ENCODE assay signal across 11 cellular contexts in the genomic region with DNA sequence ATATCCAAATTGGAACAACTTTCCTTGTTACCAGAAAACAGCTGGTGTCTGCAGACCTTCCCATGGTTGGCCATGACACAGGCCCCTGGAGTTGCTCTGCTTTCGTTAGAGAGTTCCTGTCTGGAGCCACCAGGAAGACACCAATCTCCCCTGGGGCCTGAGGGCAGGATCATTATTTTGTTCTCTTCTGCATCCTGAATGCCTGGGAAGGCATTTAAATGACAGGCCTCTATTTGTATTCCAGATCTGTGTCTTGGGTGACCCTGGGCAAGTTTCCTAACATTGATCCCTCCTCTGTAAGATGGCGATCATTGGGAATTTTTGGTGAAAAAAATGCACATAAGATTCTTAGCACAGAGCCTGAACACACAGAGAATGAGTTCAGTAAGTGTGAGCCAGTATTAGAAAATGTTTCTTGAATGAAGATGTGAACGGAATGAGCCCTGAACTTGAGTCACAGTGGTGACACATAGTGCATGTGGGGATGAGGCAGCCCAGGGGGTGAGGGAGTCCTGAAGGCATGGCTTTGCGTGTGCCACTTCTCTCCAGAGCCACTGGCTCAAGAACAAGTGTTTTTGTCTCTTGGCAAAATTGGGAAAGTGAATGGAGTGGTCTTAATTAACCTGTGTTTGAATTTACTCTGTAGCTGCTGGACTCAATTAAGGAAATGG. TPM values are rescaled to one million over a fixed set of nuclear protein-coding genes. Genes with fewer than 3 reads are reported as not detected.
DNase-seq lines count a peak whose midpoint lies in the region; TF ChIP-seq lines count a peak whose summit lies in the region.
"Had no signal": no experiment of that assay in that cellular context is flagged by ENCODE, and none has a peak within 500 bp of the region (broad histone marks: within the 10 kb centered on the region; RNA-seq: fewer than 3 reads in every experiment).

No MANE protein-coding gene starts in this region.

- H4K20me1 ChIP-seq in SK-N-SH (ENCODE audit: insufficient read depth) = no peaks in the 10 kb centered on the region

- H3K27me3 ChIP-seq in SK-N-SH (ENCODE audit: insufficient read depth) (no peaks in the 10 kb centered on the region), stomach smooth muscle (ENCODE audit: control insufficient read depth in 1 of 2, insufficient read depth in 2 of 2, low read length in 2 of 2) (no peaks in the 10 kb centered on the region)
- H3K27me3 ChIP-seq: spleen had no signal

- H3K4me2 ChIP-seq in SK-N-SH = peak overlapping the region; percentile 77

- no peak for TF ChIP-seq CTCF in SK-N-SH (IDR thresholded peaks at IDR 0.05)
- no peak for TF ChIP-seq CTCF in fibroblast of pulmonary artery (IDR thresholded peaks at IDR 0.05; ENCODE audit: low read length, missing control alignments)

- no peaks in the 10 kb centered on the region for H3K36me3 ChIP-seq in SK-N-SH (replicated peaks in 1 of 2; ENCODE audit: control insufficient read depth in 1 of 2, insufficient read depth in 2 of 2, low read length in 1 of 2)
- H3K36me3 ChIP-seq in stomach smooth muscle (ENCODE audit: control insufficient read depth in 2 of 2, insufficient read depth in 2 of 2, low read length in 2 of 2) = peaks cover 0 to 10% of the 10 kb centered on the region in 2 donors
- H3K36me3 ChIP-seq: spleen had no signal

- no peaks in the 10 kb centered on the region for H3K79me2 ChIP-seq in SK-N-SH (ENCODE audit: insufficient read depth)

- POLR2A ChIA-PET in SK-N-SH (lab: Yijun Ruan, JAX) = interaction anchor here (1.0 kb wide), 1 partner anchor 17 kb away, joined by 3 read pairs; no protein-coding TSS in a partner anchor

- peak; percentile 2 for DNase-seq in NCI-H1694 treated with DMSO at 0.1 percent for 48 hours (lab: John Stamatoyannopoulos, UW)
- no peak for DNase-seq in NCI-H1694 (lab: John Stamatoyannopoulos, UW)
- peak; percentile 31 for DNase-seq in SK-N-SH
- peak; percentile 52 for DNase-seq in fibroblast of pulmonary artery (ENCODE audit: low read depth)
- no peak for DNase-seq in occipital lobe (lab: John Stamatoyannopoulos, UW)
- DNase-seq in GOT3 (lab: John Stamatoyannopoulos, UW) = no peak
- DNase-seq in DMS79 treated with DMSO at 0.1 percent for 48 hours (lab: John Stamatoyannopoulos, UW) = no peak

- peak overlapping the region; percentile 80 for H2AFZ ChIP-seq in SK-N-SH (ENCODE audit: low read depth)

- peaks cover 19 to 24% of the 10 kb centered on the region in 2 experiments for H3K4me1 ChIP-seq in SK-N-SH (ENCODE audit: control insufficient read depth in 1 of 2, insufficient read depth in 2 of 2, low read depth in 1 of 2, low read length in 1 of 2)
- H3K4me1 ChIP-seq in stomach smooth muscle (ENCODE audit: control insufficient read depth, insufficient read depth, low read length) = peaks cover 40% of the 10 kb centered on the region

- peaks cover 13% of the 10 kb centered on the region for H3F3A ChIP-seq in SK-N-SH (replicated peaks; ENCODE audit: insufficient read depth)

- H3K27ac ChIP-seq in SK-N-SH (ENCODE audit: low read depth in 2 of 2, low read length in 1 of 2) (peak overlapping the region in 1 of 2 experiments; percentile 91; a peak in 2 of 4 replicates), stomach smooth muscle (ENCODE audit: low read length) (peak overlapping the region; percentile 49)
- H3K27ac ChIP-seq: 22Rv1 had no signal

- TF ChIP-seq EP300 in SK-N-SH (IDR thresholded peaks at IDR 0.05; ENCODE audit: borderline replicate concordance in 1 of 2, low read depth in 1 of 2, low read length in 1 of 2) = peak in 1 of 2 experiments; percentile 63; a peak in 1 of 4 replicates

- no peak for TF ChIP-seq RAD21 in SK-N-SH (IDR thresholded peaks at IDR 0.05; ENCODE audit: low read length)

- CTCF ChIA-PET in SK-N-SH (lab: Yijun Ruan, JAX) = interaction anchor here (0.6 to 6.3 kb wide), 56 partner anchors 9 to 780 kb away, joined by 3 to 97 read pairs (median 7); partner anchors contain the start of gene BMPER

- no peaks in the 10 kb centered on the region for H3K9me2 ChIP-seq in SK-N-SH

- H3K9ac ChIP-seq in SK-N-SH (peak overlapping the region; percentile 67), stomach smooth muscle (ENCODE audit: low read length in 2 of 2) (no peak overlapping the region)

- H3K4me3 ChIP-seq in SK-N-SH (ENCODE audit: low read depth in 2 of 2, low read length in 1 of 2) (0 out of 4 replicates have a peak overlapping the region, but pooled peaks of 1 of the 2 experiments have one; percentile 49), fibroblast of pulmonary artery (replicated peaks; ENCODE audit: low read depth, low read length) (no peak overlapping the region), stomach smooth muscle (ENCODE audit: low read length in 2 of 2) (no peak overlapping the region)
- H3K4me3 ChIP-seq: spleen had no signal

- 29% methylated on average over 4 of the region's 4 CpGs for WGBS in SK-N-SH (ENCODE audit: low lambda C conversion rate)

- no peaks in the 10 kb centered on the region for H3K9me3 ChIP-seq in SK-N-SH
- no peaks in the 10 kb centered on the region for H3K9me3 ChIP-seq in stomach smooth muscle (ENCODE audit: control insufficient read depth in 2 of 2, low read length in 2 of 2)
- H3K9me3 ChIP-seq: spleen had no signal

TF ChIP-seq in SK-N-SH, 30 proteins besides CTCF, POLR2A, EP300 and RAD21 (continues in another document):
- TF ChIP-seq NRF1 (IDR thresholded peaks at IDR 0.05; ENCODE audit: low read depth, low read length) = no peak
- TF ChIP-seq REST (IDR thresholded peaks at IDR 0.05; ENCODE audit: low read depth, low read length) = no peak
- TF ChIP-seq TAF1 (IDR thresholded peaks at IDR 0.05; ENCODE audit: borderline replicate concordance, low read depth, low read length) = no peak
- peak; percentile 57; the same call in 1 of the 2 replicates for TF ChIP-seq YY1 (IDR thresholded peaks at IDR 0.05; ENCODE audit: low read depth)
- peak; percentile 55; the same call in 1 of the 2 replicates for TF ChIP-seq TEAD4 (IDR thresholded peaks at IDR 0.05; ENCODE audit: borderline replicate concordance, insufficient read depth)
- no peak for TF ChIP-seq RCOR1 (IDR thresholded peaks at IDR 0.05; ENCODE audit: low read length)
- no peak for TF ChIP-seq ZBTB33 (IDR thresholded peaks at IDR 0.05; ENCODE audit: borderline replicate concordance, low read depth)
- peak; percentile 96 for TF ChIP-seq FOSL2 (IDR thresholded peaks at IDR 0.05; ENCODE audit: borderline replicate concordance, low read depth)
- no peak for TF ChIP-seq RFX5 (IDR thresholded peaks at IDR 0.05; ENCODE audit: low read length)
- TF ChIP-seq JUND (IDR thresholded peaks at IDR 0.05) = peak; percentile 63
- no peak; the same call in none of the 2 replicates for TF ChIP-seq NFIC (IDR thresholded peaks at IDR 0.05; ENCODE audit: borderline replicate concordance)
- peak; percentile 81 for TF ChIP-seq TCF12 (IDR thresholded peaks at IDR 0.05)
- no peak for TF ChIP-seq MEF2A (IDR thresholded peaks at IDR 0.05; ENCODE audit: borderline replicate concordance, low read depth)
- TF ChIP-seq, protein P1, sequence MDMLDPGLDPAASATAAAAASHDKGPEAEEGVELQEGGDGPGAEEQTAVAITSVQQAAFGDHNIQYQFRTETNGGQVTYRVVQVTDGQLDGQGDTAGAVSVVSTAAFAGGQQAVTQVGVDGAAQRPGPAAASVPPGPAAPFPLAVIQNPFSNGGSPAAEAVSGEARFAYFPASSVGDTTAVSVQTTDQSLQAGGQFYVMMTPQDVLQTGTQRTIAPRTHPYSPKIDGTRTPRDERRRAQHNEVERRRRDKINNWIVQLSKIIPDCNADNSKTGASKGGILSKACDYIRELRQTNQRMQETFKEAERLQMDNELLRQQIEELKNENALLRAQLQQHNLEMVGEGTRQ (IDR thresholded peaks at IDR 0.05; ENCODE audit: borderline replicate concordance, low read depth, low read length) = no peak

RNA-seq across cellular contexts. Expression of gene BMPER, which starts 28.4 kb away (rescaled TPM):
- polyA plus RNA-seq in SK-N-SH (2012; rRNA removed) = 18.2 and 20.0 TPM in 2 replicates
- 24.8 and 24.9 TPM in 2 replicates for polyA plus RNA-seq in SK-N-SH (2012; cell fraction: cytosol; rRNA removed)
- polyA plus RNA-seq in SK-N-SH (2012; cell fraction: nucleus; rRNA removed) = 20.6 and 31.6 TPM in 2 replicates
- total RNA-seq in occipital lobe = 4.5 TPM
- total RNA-seq: activated CD4-positive, alpha-beta T cell treated with anti-CD3 and anti-CD28 coated beads, Interleukin-2, amount 10 ng/mL, durations not matched to agents 24 days and 14 days had no signal

Comparison
In these comparisons a context has a peak if more than half of its experiments do, and no peak if none do; other contexts are left out.
1. DNase-seq: peak in NCI-H1694 treated with DMSO at 0.1 percent for 48 hours (single experiment), SK-N-SH (single experiment) and fibroblast of pulmonary artery (single experiment); none in NCI-H1694 (single experiment), occipital lobe (single experiment), GOT3 (single experiment) and DMS79 treated with DMSO at 0.1 percent for 48 hours (single experiment).